19 cellular contexts compared by ENCODE assay signal in the genomic region with DNA sequence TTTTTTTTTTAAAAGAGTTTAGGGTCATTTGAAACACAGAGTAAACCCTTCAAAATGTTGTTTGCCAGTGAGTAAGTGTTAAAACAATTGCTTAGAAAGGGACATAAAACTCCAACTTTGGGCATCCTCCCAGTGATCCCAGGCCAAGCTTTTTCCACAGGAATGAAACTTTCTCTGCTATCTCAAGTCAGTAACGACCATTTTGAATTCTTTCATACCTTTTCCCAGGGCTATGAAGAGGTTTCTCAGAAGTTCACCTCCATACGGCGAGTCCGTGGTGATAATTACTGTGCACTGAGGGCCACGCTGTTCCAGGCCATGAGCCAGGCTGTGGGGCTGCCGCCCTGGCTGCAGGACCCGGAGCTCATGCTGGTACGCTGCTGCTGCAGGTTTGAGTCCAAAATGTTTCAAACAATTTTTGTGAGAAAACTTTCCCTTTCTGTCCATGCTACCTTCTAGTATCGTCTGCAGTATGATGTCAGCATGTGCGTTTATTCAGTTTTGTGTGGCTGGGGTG. TPM values are rescaled to one million over a fixed set of nuclear protein-coding genes. Genes with fewer than 3 reads are reported as not detected.
DNase-seq lines count a peak whose midpoint lies in the region; ATAC-seq lines count a peak whose summit lies in the region.
"Had no signal": no experiment of that assay in that cellular context is flagged by ENCODE, and none has a peak within 500 bp of the region (broad histone marks: within the 10 kb centered on the region; RNA-seq: fewer than 3 reads in every experiment).

No MANE protein-coding gene starts in this region.

- 76% methylated on average over 10 of the region's 10 CpGs for WGBS in right cardiac atrium

- H3K9me3 ChIP-seq in right cardiac atrium (ENCODE audit: control insufficient read depth, low read length): peaks cover 3% of the 10 kb centered on the region
- H3K9me3 ChIP-seq: MG63 had no signal

- H3K9me3 Mint-ChIP-seq in activated CD4-positive, alpha-beta T cell treated with anti-CD3 and anti-CD28 coated beads, Interleukin-2, amount 10 ng/mL, durations not matched to agents 7 days and 5 days: no peaks in the 10 kb centered on the region
- H3K9me3 Mint-ChIP-seq: H9 had no signal

- DNase-seq in activated CD4-positive, alpha-beta T cell treated with anti-CD3 and anti-CD28 coated beads, Interleukin-2, amount 10 ng/mL, durations not matched to agents 7 days and 5 days: no peak
- no peak for DNase-seq in activated CD4-positive, alpha-beta T cell treated with anti-CD3 and anti-CD28 coated beads, Interleukin-2, amount 50 U/mL, for 1 hour
- DNase-seq in EH (ENCODE audit: low read depth): peak; percentile 21
- peak; percentile 79 for DNase-seq in cerebellar cortex (ENCODE audit: low spot score)
- DNase-seq in right cardiac atrium: peak in 1 of 3 donors; percentile 71
- DNase-seq in COLO668 (lab: John Stamatoyannopoulos, UW; ENCODE audit: unreplicated experiment): no peak
- DNase-seq: 8988T, DMS 273 treated with DMSO at 0.1 percent for 48 hours, H9, Karpas-422, MG63, NCI-H1092 treated with DMSO at 0.1 percent for 48 hours, NCI-H1694, NCI-H2107, NCI-H2227 treated with DMSO at 0.1 percent for 48 hours, NCI-H524, PC-9 had no signal

- peaks cover 14% of the 10 kb centered on the region for H3K4me1 ChIP-seq in right cardiac atrium (ENCODE audit: control insufficient read depth, insufficient read depth, low read length)

- H3K4me3 Mint-ChIP-seq in activated CD4-positive, alpha-beta T cell treated with anti-CD3 and anti-CD28 coated beads, Interleukin-2, amount 10 ng/mL, durations not matched to agents 7 days and 5 days: no peak overlapping the region
- H3K4me3 Mint-ChIP-seq: H9 had no signal

- intact Hi-C loops in right cardiac atrium (cut with DNase I): loop anchor here in 2 of 4 donors (10.0 kb wide), 1 partner anchor 334 kb away; no protein-coding TSS in a partner anchor

- POLR2A ChIA-PET in activated CD4-positive, alpha-beta T cell treated with anti-CD3 and anti-CD28 coated beads, Interleukin-2, amount 10 ng/mL, durations not matched to agents 7 days and 5 days (lab: Charles Lee): no interaction called here

- no peaks in the 10 kb centered on the region for H3K27me3 ChIP-seq in right cardiac atrium (ENCODE audit: control insufficient read depth, insufficient read depth)
- H3K27me3 ChIP-seq: MG63 had no signal

- peak in 1 of 2 donors; percentile 60 for ATAC-seq in right cardiac atrium
- no peak for ATAC-seq in HG03432 (IDR thresholded peaks at IDR 0.05; ENCODE audit: unreplicated experiment)
- ATAC-seq in GM19397 (IDR thresholded peaks at IDR 0.05; ENCODE audit: unreplicated experiment): no peak

- H3K27ac Mint-ChIP-seq in activated CD4-positive, alpha-beta T cell treated with anti-CD3 and anti-CD28 coated beads, Interleukin-2, amount 10 ng/mL, durations not matched to agents 7 days and 5 days: peak overlapping the region; percentile 51
- H3K27ac Mint-ChIP-seq: H9 had no signal

- no peak overlapping the region for H3K4me3 ChIP-seq in right cardiac atrium (ENCODE audit: low read length)
- H3K4me3 ChIP-seq: MG63, PC-9 had no signal

- peaks cover 55% of the 10 kb centered on the region for H3K36me3 Mint-ChIP-seq in activated CD4-positive, alpha-beta T cell treated with anti-CD3 and anti-CD28 coated beads, Interleukin-2, amount 10 ng/mL, durations not matched to agents 7 days and 5 days (ENCODE audit: low read depth)

- peaks cover 33% of the 10 kb centered on the region for H3K4me1 Mint-ChIP-seq in activated CD4-positive, alpha-beta T cell treated with anti-CD3 and anti-CD28 coated beads, Interleukin-2, amount 10 ng/mL, durations not matched to agents 7 days and 5 days

- peak overlapping the region; percentile 1 for H3K27ac ChIP-seq in right cardiac atrium (ENCODE audit: low read length)
- H3K27ac ChIP-seq: PC-9 had no signal

- CTCF ChIA-PET in activated CD4-positive, alpha-beta T cell treated with anti-CD3 and anti-CD28 coated beads, Interleukin-2, amount 10 ng/mL, durations not matched to agents 7 days and 5 days (lab: Charles Lee): interaction anchor here (1.4 to 3.7 kb wide), 3 partner anchors 8 to 14 kb away, joined by 3 to 13 read pairs (median 5); no protein-coding TSS in a partner anchor

- H3K27me3 Mint-ChIP-seq in activated CD4-positive, alpha-beta T cell treated with anti-CD3 and anti-CD28 coated beads, Interleukin-2, amount 10 ng/mL, durations not matched to agents 7 days and 5 days: no peaks in the 10 kb centered on the region

RNA-seq across cellular contexts. Expression of gene OTULIN, which starts 16.8 kb away (rescaled TPM):
- total RNA-seq in activated CD4-positive, alpha-beta T cell treated with anti-CD3 and anti-CD28 coated beads, Interleukin-2, amount 10 ng/mL, durations not matched to agents 7 days and 5 days: 10 to 100 TPM; 62.5 to 63.2 TPM
- total RNA-seq in right cardiac atrium: 10 to 100 TPM; 18.2 to 20.4 (median 19.2) TPM
- 6.0 TPM for polyA plus RNA-seq in right cardiac atrium

Comparison
In these comparisons a context has a peak if more than half of its experiments do, and no peak if none do; other contexts are left out.
1. DNase-seq: peak in EH (single experiment) and cerebellar cortex (single experiment); none in activated CD4-positive, alpha-beta T cell treated with anti-CD3 and anti-CD28 coated beads, Interleukin-2, amount 10 ng/mL, durations not matched to agents 7 days and 5 days (single experiment), activated CD4-positive, alpha-beta T cell treated with anti-CD3 and anti-CD28 coated beads, Interleukin-2, amount 50 U/mL, for 1 hour (single experiment) and COLO668 (single experiment).